25 cellular contexts compared by ENCODE assay signal in the genomic region with DNA sequence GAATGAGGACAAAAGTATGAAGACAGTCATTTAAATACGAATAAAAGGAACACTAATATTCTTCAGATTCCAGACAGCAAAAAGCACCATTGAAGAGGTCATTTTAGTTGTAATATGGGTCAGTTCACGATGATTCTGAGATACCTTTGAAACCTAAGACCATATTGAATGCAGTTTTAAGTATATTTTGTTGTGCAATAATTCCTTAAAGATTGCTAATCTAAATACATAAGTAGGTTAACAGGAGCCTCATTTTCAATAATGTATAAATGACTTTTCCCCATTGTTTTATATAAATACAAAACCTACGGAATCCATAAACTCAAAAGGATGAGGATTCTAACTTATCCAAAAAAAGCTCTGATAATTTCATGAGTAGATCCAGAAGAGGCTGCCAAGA. TPM values are rescaled to one million over a fixed set of nuclear protein-coding genes. Genes with fewer than 3 reads are reported as not detected.
DNase-seq lines count a peak whose midpoint lies in the region; ATAC-seq and TF ChIP-seq lines count a peak whose summit lies in the region.
"Had no signal": no experiment of that assay in that cellular context is flagged by ENCODE, and none has a peak within 500 bp of the region (broad histone marks: within the 10 kb centered on the region; RNA-seq: fewer than 3 reads in every experiment).

No MANE protein-coding gene starts in this region.

- H3K9ac ChIP-seq in Loucy (ENCODE audit: low read depth, low read length, poor library complexity, severe bottlenecking) = peak overlapping the region; percentile 76
- H3K9ac ChIP-seq: GM23248 had no signal

- H3K36me3 Mint-ChIP-seq in activated T-cell treated with anti-CD3 and anti-CD28 coated beads, Interleukin-2, amount 50 U/mL, for 24 hours (ENCODE audit: low read depth) = peaks cover 55% of the 10 kb centered on the region
- H3K36me3 Mint-ChIP-seq in activated T-cell treated with anti-CD3 and anti-CD28 coated beads, Interleukin-2, amount 50 U/mL, for 4 hours (ENCODE audit: insufficient read depth) = peaks cover 12% of the 10 kb centered on the region
- peaks cover 84% of the 10 kb centered on the region for H3K36me3 Mint-ChIP-seq in dendritic cell treated with granulocyte-macrophage colony-stimulating factor and Interleukin-4, amounts not matched to agents 40 ng/mL and 50 ng/mL, for 4 days (ENCODE audit: low read depth)

- H3K79me2 ChIP-seq in Loucy (ENCODE audit: insufficient read depth, low read length) = peaks cover 48% of the 10 kb centered on the region

- H3K9me3 ChIP-seq in Loucy (ENCODE audit: insufficient read depth, low read depth, low read length) (no peaks in the 10 kb centered on the region), spleen (no peaks in the 10 kb centered on the region)
- H3K9me3 ChIP-seq: breast epithelium, upper lobe of right lung had no signal

- no peak for TF ChIP-seq POLR2A in spleen (IDR thresholded peaks at IDR 0.05)

- H3K36me3 ChIP-seq in Loucy (ENCODE audit: insufficient read depth, low read length) (peaks cover 7% of the 10 kb centered on the region; the same call in 1 of the 2 replicates), spleen (peaks cover 0 to 63% (median 22%) of the 10 kb centered on the region in 6 donors)
- H3K36me3 ChIP-seq: breast epithelium had no signal

- H3K4me3 Mint-ChIP-seq in activated T-cell treated with anti-CD3 and anti-CD28 coated beads, Interleukin-2, amount 50 U/mL, for 24 hours = no peak overlapping the region
- no peak overlapping the region for H3K4me3 Mint-ChIP-seq in activated T-cell treated with anti-CD3 and anti-CD28 coated beads, Interleukin-2, amount 50 U/mL, for 4 hours
- no peak overlapping the region for H3K4me3 Mint-ChIP-seq in dendritic cell treated with granulocyte-macrophage colony-stimulating factor and Interleukin-4, amounts not matched to agents 40 ng/mL and 50 ng/mL, for 4 days
- H3K4me3 Mint-ChIP-seq: CD4-positive, CD25-positive, alpha-beta regulatory T cell; naive thymus-derived CD4-positive, alpha-beta T cell had no signal

- no peak for DNase-seq in activated T-cell treated with anti-CD3 and anti-CD28 coated beads, Interleukin-2, amount 50 U/mL, for 24 hours
- no peak for DNase-seq in activated T-cell treated with anti-CD3 and anti-CD28 coated beads, Interleukin-2, amount 50 U/mL, for 4 hours
- DNase-seq in spleen (no peak), NCI-H2196 (lab: John Stamatoyannopoulos, UW; ENCODE audit: unreplicated experiment) (no peak), glomerular visceral epithelial cell (ENCODE audit: extremely low spot score) (no peak)
- DNase-seq: activated CD4-positive, alpha-beta T cell treated with anti-CD3 and anti-CD28 coated beads for 48 hours; anterior cingulate cortex; GM23248; naive thymus-derived CD4-positive, alpha-beta T cell; NCI-H1436; NCI-H2081; NCI-H226; NCI-H526 treated with DMSO at 0.1 percent for 48 hours; NK-92 treated with Interleukin-12 subunit alpha and Interleukin-12 subunit beta, amount 100 ng/mL, for 24 hours; stimulated activated naive CD4-positive, alpha-beta T cell treated with Interleukin-2 at 50 U/mL for 16 hours; upper lobe of right lung had no signal

- intact Hi-C loops in dendritic cell treated with granulocyte-macrophage colony-stimulating factor and Interleukin-4, amounts not matched to agents 40 ng/mL and 50 ng/mL, for 4 days (cut with micrococcal nuclease) = loop anchor here (10.0 kb wide), 1 partner anchor 299 kb away; the partner anchor contains the start of gene TBK1
- intact Hi-C loops in spleen (cut with DNase I; ENCODE audit: low total_unique reads) = no loop called here

- H3K4me2 ChIP-seq in Loucy (ENCODE audit: low read depth, low read length, poor library complexity, severe bottlenecking) = peak overlapping the region; percentile 76

- TF ChIP-seq CTCF in Loucy (conservative IDR thresholded peaks at IDR 0.05; ENCODE audit: low read length) (no peak), spleen (IDR thresholded peaks at IDR 0.05 in 8 of 11, conservative IDR thresholded peaks at IDR 0.05 in 3 of 11) (no peak)

- no peak for ATAC-seq in activated T-cell treated with anti-CD3 and anti-CD28 coated beads, Interleukin-2, amount 50 U/mL, for 4 hours
- no peak for ATAC-seq in HG02938 (IDR thresholded peaks at IDR 0.05; ENCODE audit: unreplicated experiment)
- ATAC-seq: HepG2, left lobe of liver had no signal

- H3K4me3 ChIP-seq in Loucy (ENCODE audit: low read length, poor library complexity, severe bottlenecking) (peak overlapping the region; percentile 63), spleen (no peak overlapping the region)
- H3K4me3 ChIP-seq: breast epithelium, GM23248, SK-N-MC, upper lobe of right lung had no signal

- H2AFZ ChIP-seq in Loucy (ENCODE audit: low read length) = no peak overlapping the region; the same call in 1 of the 2 replicates
- H2AFZ ChIP-seq: GM23248 had no signal

- no peaks in the 10 kb centered on the region for H3K9me2 ChIP-seq in Loucy (replicated peaks; ENCODE audit: low read depth, low read length)

- peak overlapping the region; percentile 53 for H3K27ac Mint-ChIP-seq in activated T-cell treated with anti-CD3 and anti-CD28 coated beads, Interleukin-2, amount 50 U/mL, for 24 hours
- H3K27ac Mint-ChIP-seq in dendritic cell treated with granulocyte-macrophage colony-stimulating factor and Interleukin-4, amounts not matched to agents 40 ng/mL and 50 ng/mL, for 4 days = peak overlapping the region; percentile 70
- H3K27ac Mint-ChIP-seq: activated naive CD4-positive, alpha-beta T cell treated with anti-CD3 and anti-CD28 coated beads, Interleukin-2, amount 50 U/mL, for 72 hours; CD4-positive, CD25-positive, alpha-beta regulatory T cell had no signal

- H3K4me1 ChIP-seq in Loucy (ENCODE audit: insufficient read depth, low read length, poor library complexity, severe bottlenecking) (peaks cover 58% of the 10 kb centered on the region), spleen (peaks cover 27 to 85% (median 60%) of the 10 kb centered on the region in 6 donors)
- H3K4me1 ChIP-seq: breast epithelium had no signal

- peaks cover 9% of the 10 kb centered on the region for H3F3A ChIP-seq in Loucy (ENCODE audit: low read depth)

- H3K9me3 Mint-ChIP-seq in activated T-cell treated with anti-CD3 and anti-CD28 coated beads, Interleukin-2, amount 50 U/mL, for 24 hours = no peaks in the 10 kb centered on the region
- H3K9me3 Mint-ChIP-seq in activated T-cell treated with anti-CD3 and anti-CD28 coated beads, Interleukin-2, amount 50 U/mL, for 4 hours = no peaks in the 10 kb centered on the region
- no peaks in the 10 kb centered on the region for H3K9me3 Mint-ChIP-seq in dendritic cell treated with granulocyte-macrophage colony-stimulating factor and Interleukin-4, amounts not matched to agents 40 ng/mL and 50 ng/mL, for 4 days
- H3K9me3 Mint-ChIP-seq: activated naive CD4-positive, alpha-beta T cell treated with anti-CD3 and anti-CD28 coated beads, Interleukin-2, amount 50 U/mL, for 72 hours; naive thymus-derived CD4-positive, alpha-beta T cell had no signal

- peak overlapping the region in 7 of 8 donors; percentile 9 to 76 (median 26) for H3K27ac ChIP-seq in spleen
- H3K27ac ChIP-seq: GM23248, SK-N-MC, upper lobe of right lung had no signal

- H3K27me3 Mint-ChIP-seq in activated T-cell treated with anti-CD3 and anti-CD28 coated beads, Interleukin-2, amount 50 U/mL, for 24 hours = no peaks in the 10 kb centered on the region
- H3K27me3 Mint-ChIP-seq in activated T-cell treated with anti-CD3 and anti-CD28 coated beads, Interleukin-2, amount 50 U/mL, for 4 hours (ENCODE audit: low read depth) = no peaks in the 10 kb centered on the region
- no peaks in the 10 kb centered on the region for H3K27me3 Mint-ChIP-seq in dendritic cell treated with granulocyte-macrophage colony-stimulating factor and Interleukin-4, amounts not matched to agents 40 ng/mL and 50 ng/mL, for 4 days
- H3K27me3 Mint-ChIP-seq: CD4-positive, CD25-positive, alpha-beta regulatory T cell; naive thymus-derived CD4-positive, alpha-beta T cell had no signal

- 85 to 94% (median 88%) methylated on average over 3 of the region's 3 CpGs for WGBS in spleen, 5 donors

- H3K27me3 ChIP-seq in Loucy (ENCODE audit: insufficient read depth, low read length, poor library complexity, severe bottlenecking) (no peaks in the 10 kb centered on the region), spleen (replicated peaks in 1 of 7) (no peaks in the 10 kb centered on the region)
- H3K27me3 ChIP-seq: breast epithelium, upper lobe of right lung had no signal

- no peaks in the 10 kb centered on the region for H4K20me1 ChIP-seq in Loucy (ENCODE audit: insufficient read depth, low read length, poor library complexity, severe bottlenecking)

- H3K4me1 Mint-ChIP-seq in activated T-cell treated with anti-CD3 and anti-CD28 coated beads, Interleukin-2, amount 50 U/mL, for 24 hours (ENCODE audit: low read depth) = peaks cover 42% of the 10 kb centered on the region
- peaks cover 38% of the 10 kb centered on the region for H3K4me1 Mint-ChIP-seq in activated T-cell treated with anti-CD3 and anti-CD28 coated beads, Interleukin-2, amount 50 U/mL, for 4 hours (ENCODE audit: low read depth)
- peaks cover 70% of the 10 kb centered on the region for H3K4me1 Mint-ChIP-seq in dendritic cell treated with granulocyte-macrophage colony-stimulating factor and Interleukin-4, amounts not matched to agents 40 ng/mL and 50 ng/mL, for 4 days (ENCODE audit: low read depth)

RNA-seq across cellular contexts. Expression of gene GNS, which starts 5.8 kb away (rescaled TPM):
- total RNA-seq in activated T-cell treated with anti-CD3 and anti-CD28 coated beads, Interleukin-2, amount 50 U/mL, for 4 hours = 10 to 100 TPM; 15.7 to 17.2 (median 16.0) TPM
- 100 to 1,000 TPM in 6 of 7 donors, 10 to 100 TPM in 1; 99.4 to 154 (median 130) TPM for total RNA-seq in spleen
- polyA plus RNA-seq in spleen = 10 to 100 TPM in 2 of 3 donors, 1 to 10 TPM in 1; 8.3 to 17.1 (median 13.8) TPM

Comparison
In these comparisons a context has a peak if more than half of its experiments do, and no peak if none do; other contexts are left out.
1. RNA of gene GNS, which starts 5.8 kb away (total RNA-seq): 99.4 to 154 TPM in spleen; 15.7 to 17.2 TPM in activated T-cell treated with anti-CD3 and anti-CD28 coated beads, Interleukin-2, amount 50 U/mL, for 4 hours; every median in the first group is over 4 times any median in the second.